1 cellular context compared by ENCODE assay signal in genomic region chr3:192867645-192868044, GRCh38.
A peak's percentile ranks its signal among the peaks of the same experiment; 100 is the strongest.
TF ChIP-seq lines count a peak whose summit lies in the region.

No MANE protein-coding gene starts in this region.

TF ChIP-seq in GM12878, 131 proteins besides CTCF, POLR2A, EP300 and RAD21:
- TF ChIP-seq EED (IDR thresholded peaks at IDR 0.05; ENCODE audit: low read depth): 0 out of 2 replicates have a peak, but pooled peaks have one; percentile 48
- TF ChIP-seq, protein P1, sequence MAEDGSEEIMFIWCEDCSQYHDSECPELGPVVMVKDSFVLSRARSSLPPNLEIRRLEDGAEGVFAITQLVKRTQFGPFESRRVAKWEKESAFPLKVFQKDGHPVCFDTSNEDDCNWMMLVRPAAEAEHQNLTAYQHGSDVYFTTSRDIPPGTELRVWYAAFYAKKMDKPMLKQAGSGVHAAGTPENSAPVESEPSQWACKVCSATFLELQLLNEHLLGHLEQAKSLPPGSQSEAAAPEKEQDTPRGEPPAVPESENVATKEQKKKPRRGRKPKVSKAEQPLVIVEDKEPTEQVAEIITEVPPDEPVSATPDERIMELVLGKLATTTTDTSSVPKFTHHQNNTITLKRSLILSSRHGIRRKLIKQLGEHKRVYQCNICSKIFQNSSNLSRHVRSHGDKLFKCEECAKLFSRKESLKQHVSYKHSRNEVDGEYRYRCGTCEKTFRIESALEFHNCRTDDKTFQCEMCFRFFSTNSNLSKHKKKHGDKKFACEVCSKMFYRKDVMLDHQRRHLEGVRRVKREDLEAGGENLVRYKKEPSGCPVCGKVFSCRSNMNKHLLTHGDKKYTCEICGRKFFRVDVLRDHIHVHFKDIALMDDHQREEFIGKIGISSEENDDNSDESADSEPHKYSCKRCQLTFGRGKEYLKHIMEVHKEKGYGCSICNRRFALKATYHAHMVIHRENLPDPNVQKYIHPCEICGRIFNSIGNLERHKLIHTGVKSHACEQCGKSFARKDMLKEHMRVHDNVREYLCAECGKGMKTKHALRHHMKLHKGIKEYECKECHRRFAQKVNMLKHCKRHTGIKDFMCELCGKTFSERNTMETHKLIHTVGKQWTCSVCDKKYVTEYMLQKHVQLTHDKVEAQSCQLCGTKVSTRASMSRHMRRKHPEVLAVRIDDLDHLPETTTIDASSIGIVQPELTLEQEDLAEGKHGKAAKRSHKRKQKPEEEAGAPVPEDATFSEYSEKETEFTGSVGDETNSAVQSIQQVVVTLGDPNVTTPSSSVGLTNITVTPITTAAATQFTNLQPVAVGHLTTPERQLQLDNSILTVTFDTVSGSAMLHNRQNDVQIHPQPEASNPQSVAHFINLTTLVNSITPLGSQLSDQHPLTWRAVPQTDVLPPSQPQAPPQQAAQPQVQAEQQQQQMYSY (CRISPR knock-in tag; IDR thresholded peaks at IDR 0.05): no peak
